In genomic region chr19:58262922-58263296, GRCh38 we compare ENCODE assay signal across 20 cellular contexts. TPM values are rescaled to one million over a fixed set of nuclear protein-coding genes. Genes with fewer than 3 reads are reported as not detected.
DNase-seq lines count a peak whose midpoint lies in the region; ATAC-seq, FAIRE-seq and TF ChIP-seq lines count a peak whose summit lies in the region.
"Had no signal": no experiment of that assay in that cellular context is flagged by ENCODE, and none has a peak within 500 bp of the region (broad histone marks: within the 10 kb centered on the region; RNA-seq: fewer than 3 reads in every experiment).

No MANE protein-coding gene starts in this region.

- intact Hi-C loops in MCF 10A (cut with micrococcal nuclease) (no loop called here), mammary epithelial cell (cut with micrococcal nuclease) (no loop called here), K562 (cut with micrococcal nuclease) (no loop called here)
- intact Hi-C loops in activated CD8-positive, alpha-beta T cell treated with anti-CD3 and anti-CD28 coated beads for 36 hours (cut with micrococcal nuclease): no loop called here

- no peak overlapping the region for H3K27ac Mint-ChIP-seq in MCF 10A (ENCODE audit: low read depth, unreplicated experiment)
- no peak overlapping the region for H3K27ac Mint-ChIP-seq in activated CD8-positive, alpha-beta T cell treated with anti-CD3 and anti-CD28 coated beads for 36 hours
- H3K27ac Mint-ChIP-seq: mesothelial cell of epicardium had no signal

- peaks cover 78% of the 10 kb centered on the region for H3K36me3 Mint-ChIP-seq in MCF 10A (ENCODE audit: insufficient read depth, unreplicated experiment)
- H3K36me3 Mint-ChIP-seq in activated CD8-positive, alpha-beta T cell treated with anti-CD3 and anti-CD28 coated beads for 36 hours (ENCODE audit: low read depth): peaks cover 89% of the 10 kb centered on the region

- no peak for FAIRE-seq in K562 (lab: Jason Lieb, UNC)
- FAIRE-seq: G401.6 had no signal

- H3K27me3 Mint-ChIP-seq in MCF 10A (ENCODE audit: insufficient read depth, unreplicated experiment): no peaks in the 10 kb centered on the region
- H3K27me3 Mint-ChIP-seq in activated CD8-positive, alpha-beta T cell treated with anti-CD3 and anti-CD28 coated beads for 36 hours: no peaks in the 10 kb centered on the region

- no peaks in the 10 kb centered on the region for H3K4me1 ChIP-seq in mammary epithelial cell (ENCODE audit: insufficient read depth, low read length)
- H3K4me1 ChIP-seq in K562 (replicated peaks in 1 of 2; ENCODE audit: control insufficient read depth in 2 of 2, insufficient read depth in 2 of 2, low read length in 2 of 2): no peaks in the 10 kb centered on the region
- H3K4me1 ChIP-seq in muscle layer of duodenum (ENCODE audit: control insufficient read depth in 1 of 2, insufficient read depth in 2 of 2, low read length in 2 of 2): no peaks in the 10 kb centered on the region
- no peaks in the 10 kb centered on the region for H3K4me1 ChIP-seq in thoracic aorta (ENCODE audit: control insufficient read depth in 1 of 2, low read depth in 2 of 2)
- H3K4me1 ChIP-seq in GM23248 (ENCODE audit: insufficient read depth): no peaks in the 10 kb centered on the region
- H3K4me1 ChIP-seq: vagina had no signal

- no peak overlapping the region for H3K4me3 ChIP-seq in mammary epithelial cell (replicated peaks in 1 of 3; ENCODE audit: insufficient read depth in 1 of 3, low read depth in 2 of 3, low read length in 3 of 3)
- no peak overlapping the region for H3K4me3 ChIP-seq in K562
- H3K4me3 ChIP-seq in muscle layer of duodenum (ENCODE audit: low read depth in 1 of 2, low read length in 2 of 2): peak overlapping the region; percentile 38 to 63
- H3K4me3 ChIP-seq in thoracic aorta: peak overlapping the region; percentile 10
- no peak overlapping the region; the same call in 1 of the 2 replicates for H3K4me3 ChIP-seq in GM23248
- H3K4me3 ChIP-seq: vagina had no signal

- H3K9me1 ChIP-seq in K562 (ENCODE audit: control insufficient read depth, insufficient read depth, low read length): no peaks in the 10 kb centered on the region

- no peaks in the 10 kb centered on the region for H3K4me1 Mint-ChIP-seq in MCF 10A (ENCODE audit: insufficient read depth, unreplicated experiment)
- H3K4me1 Mint-ChIP-seq in activated CD8-positive, alpha-beta T cell treated with anti-CD3 and anti-CD28 coated beads for 36 hours (ENCODE audit: low read depth): no peaks in the 10 kb centered on the region
- H3K4me1 Mint-ChIP-seq: mesothelial cell of epicardium had no signal

- H3K9me3 ChIP-seq in mammary epithelial cell (replicated peaks; ENCODE audit: insufficient read depth, low read length) (peaks cover 95% of the 10 kb centered on the region), K562 (replicated peaks; ENCODE audit: control insufficient read depth, insufficient read depth, low read depth, low read length) (peaks cover 80% of the 10 kb centered on the region), muscle layer of duodenum (ENCODE audit: control insufficient read depth in 1 of 2, low read length in 2 of 2) (peaks cover 53 to 93% of the 10 kb centered on the region in 2 donors), thoracic aorta (peaks cover 97% of the 10 kb centered on the region), GM23248 (ENCODE audit: low read depth) (peaks cover 36% of the 10 kb centered on the region)

- TF ChIP-seq EP300 in K562 (IDR thresholded peaks at IDR 0.05; ENCODE audit: low read length): no peak

- no peaks in the 10 kb centered on the region for H3K27me3 ChIP-seq in mammary epithelial cell (ENCODE audit: insufficient read depth, low read length)
- no peaks in the 10 kb centered on the region for H3K27me3 ChIP-seq in K562 (ENCODE audit: control insufficient read depth in 2 of 2, insufficient read depth in 2 of 2, low read length in 2 of 2)
- no peaks in the 10 kb centered on the region for H3K27me3 ChIP-seq in muscle layer of duodenum (ENCODE audit: low read depth, low read length)
- H3K27me3 ChIP-seq in thoracic aorta (replicated peaks; ENCODE audit: insufficient read depth): no peaks in the 10 kb centered on the region
- no peaks in the 10 kb centered on the region for H3K27me3 ChIP-seq in GM23248 (replicated peaks; ENCODE audit: insufficient read depth)
- H3K27me3 ChIP-seq: vagina had no signal

- TF ChIP-seq CTCF in MCF 10A (IDR thresholded peaks at IDR 0.05; ENCODE audit: unreplicated experiment): no peak
- no peak for TF ChIP-seq CTCF in mammary epithelial cell (conservative IDR thresholded peaks at IDR 0.05 in 1 of 2, IDR thresholded peaks at IDR 0.05 in 1 of 2; ENCODE audit: extremely low read depth in 1 of 2, insufficient read depth in 1 of 2, low read depth in 1 of 2, low read length in 2 of 2)
- TF ChIP-seq CTCF in K562 (IDR thresholded peaks at IDR 0.05 in 2 of 3, conservative IDR thresholded peaks at IDR 0.05 in 1 of 3; ENCODE audit: insufficient read depth in 2 of 3, low read depth in 1 of 3, low read length in 3 of 3): no peak
- TF ChIP-seq CTCF in thoracic aorta (IDR thresholded peaks at IDR 0.05): no peak
- TF ChIP-seq CTCF in activated CD8-positive, alpha-beta T cell treated with anti-CD3 and anti-CD28 coated beads for 36 hours (IDR thresholded peaks at IDR 0.05): no peak

- H3K36me3 ChIP-seq in mammary epithelial cell (ENCODE audit: insufficient read depth, low read length) (peaks cover 8% of the 10 kb centered on the region), K562 (ENCODE audit: control insufficient read depth, insufficient read depth, low read length) (peaks cover 55% of the 10 kb centered on the region), muscle layer of duodenum (ENCODE audit: control insufficient read depth in 1 of 2, insufficient read depth in 2 of 2, low read length in 2 of 2) (peaks cover 34 to 87% of the 10 kb centered on the region in 2 donors), thoracic aorta (peaks cover 86% of the 10 kb centered on the region), GM23248 (ENCODE audit: low read depth) (peaks cover 84% of the 10 kb centered on the region)

- H3F3A ChIP-seq in GM23248 (ENCODE audit: insufficient read depth): peaks cover 35% of the 10 kb centered on the region

- ATAC-seq in K562: no peak
- ATAC-seq in thoracic aorta (ENCODE audit: insufficient number of reproducible peaks, low FRiP score, low read depth): no peak
- no peak for ATAC-seq in activated CD8-positive, alpha-beta T cell treated with anti-CD3 and anti-CD28 coated beads for 36 hours
- ATAC-seq: left cardiac atrium had no signal

- H4K20me1 ChIP-seq in mammary epithelial cell (ENCODE audit: insufficient read depth, low read length) (no peaks in the 10 kb centered on the region), K562 (replicated peaks; ENCODE audit: control insufficient read depth, insufficient read depth, low read length) (no peaks in the 10 kb centered on the region), GM23248 (ENCODE audit: insufficient read depth) (no peaks in the 10 kb centered on the region)

- H3K9me3 Mint-ChIP-seq in MCF 10A (ENCODE audit: unreplicated experiment): peaks cover 10% of the 10 kb centered on the region
- H3K9me3 Mint-ChIP-seq in activated CD8-positive, alpha-beta T cell treated with anti-CD3 and anti-CD28 coated beads for 36 hours: peaks cover 53% of the 10 kb centered on the region

- dilution Hi-C loops in mammary epithelial cell (cut with HindIII; ENCODE audit: low sequenced_read_pairs): loop anchor here (5.0 kb wide), 1 partner anchor 36 kb away; the partner anchor contains the start of gene ZNF544

- H3K79me2 ChIP-seq in mammary epithelial cell (ENCODE audit: insufficient read depth, low read length) (peaks cover 3% of the 10 kb centered on the region), K562 (ENCODE audit: control insufficient read depth, insufficient read depth, low read length) (no peaks in the 10 kb centered on the region), GM23248 (ENCODE audit: insufficient read depth) (no peaks in the 10 kb centered on the region)

- BruUV-seq in MCF 10A (replicated peaks; lab: Mats Ljungman, UMichigan) (TSS peak; percentile 36), mammary epithelial cell (replicated peaks; lab: Mats Ljungman, UMichigan) (no TSS peak), K562 (replicated peaks; lab: Mats Ljungman, UMichigan) (no TSS peak)

- no peak for TF ChIP-seq RAD21 in K562 (CRISPR knock-in tag; conservative IDR thresholded peaks at IDR 0.05 in 1 of 2, IDR thresholded peaks at IDR 0.05 in 1 of 2)

- CTCF ChIA-PET in MCF 10A (lab: Yijun Ruan, JAX) (interaction anchor here (0.7 to 0.9 kb wide), 2 partner anchors 9 to 13 kb away, joined by 3 to 4 read pairs; no protein-coding TSS in a partner anchor), mammary epithelial cell (lab: Charles Lee; ENCODE audit: low non-redundant PET) (no interaction called here), K562 (lab: Yijun Ruan, JAX; ENCODE audit: low intra/inter-chr PET ratio) (no interaction called here)
- CTCF ChIA-PET in activated CD8-positive, alpha-beta T cell treated with anti-CD3 and anti-CD28 coated beads for 36 hours (lab: Charles Lee): no interaction called here

- H3K4me3 Mint-ChIP-seq in MCF 10A (ENCODE audit: unreplicated experiment): no peak overlapping the region
- no peak overlapping the region for H3K4me3 Mint-ChIP-seq in activated CD8-positive, alpha-beta T cell treated with anti-CD3 and anti-CD28 coated beads for 36 hours
- H3K4me3 Mint-ChIP-seq: mesothelial cell of epicardium had no signal

- in situ Hi-C loops in mammary epithelial cell (cut with MboI; ENCODE audit: low sequenced_read_pairs in 2 of 2) (no loop called here), K562 (cut with MboI) (no loop called here), GM23248 (cut with MboI) (no loop called here)

- no peak overlapping the region for H3K4me2 ChIP-seq in mammary epithelial cell (ENCODE audit: insufficient read depth, low read depth, low read length)
- no peak overlapping the region for H3K4me2 ChIP-seq in K562 (ENCODE audit: insufficient read depth, low read length)
- no peak overlapping the region for H3K4me2 ChIP-seq in GM23248 (ENCODE audit: unreplicated experiment)
- H3K4me2 ChIP-seq: SK-N-SH had no signal

- H3K27ac ChIP-seq in mammary epithelial cell (ENCODE audit: insufficient read depth, low read depth, low read length) (no peak overlapping the region), K562 (ENCODE audit: extremely low read depth, low read depth, low read length) (no peak overlapping the region), muscle layer of duodenum (ENCODE audit: low read length) (no peak overlapping the region), thoracic aorta (no peak overlapping the region), GM23248 (no peak overlapping the region)
- H3K27ac ChIP-seq: vagina had no signal

- H2AFZ ChIP-seq in mammary epithelial cell (ENCODE audit: low read depth, low read length): no peak overlapping the region
- H2AFZ ChIP-seq in K562 (ENCODE audit: low read depth, low read length): no peak overlapping the region
- H2AFZ ChIP-seq in GM23248: no peak overlapping the region

- no peak for TF ChIP-seq POLR2A in K562 (conservative IDR thresholded peaks at IDR 0.05)

- no peaks in the 10 kb centered on the region for H3K9me2 ChIP-seq in GM23248 (ENCODE audit: insufficient read depth)
- H3K9me2 ChIP-seq: SK-N-SH had no signal

- 94% methylated on average over 7 of the region's 7 CpGs for WGBS in mammary epithelial cell (ENCODE audit: low coverage, missing lambda C conversion rate)
- WGBS in K562 (ENCODE audit: insufficient coverage, low coverage, missing lambda C conversion rate): 89% methylated on average over 7 of the region's 7 CpGs
- WGBS in GM23248 (ENCODE audit: low coverage in 1 of 2, low lambda C conversion rate in 2 of 2, missing lambda C conversion rate in 2 of 2), 2 experiments: 98 to 99% methylated on average over 7 of the region's 7 CpGs

- DNase-seq in MCF 10A (ENCODE audit: unreplicated experiment): no peak
- no peak for DNase-seq in mammary epithelial cell
- no peak for DNase-seq in K562 (ENCODE audit: extremely low read depth in 1 of 4, low spot score in 3 of 4)
- no peak for DNase-seq in thoracic aorta (ENCODE audit: low spot score)
- no peak for DNase-seq in activated CD8-positive, alpha-beta T cell treated with anti-CD3 and anti-CD28 coated beads for 36 hours
- no peak for DNase-seq in GM23248
- no peak for DNase-seq in AML-193 (lab: John Stamatoyannopoulos, UW)
- DNase-seq: 8988T; activated CD4-positive, alpha-beta T cell treated with anti-CD3 and anti-CD28 coated beads, Interleukin-2, amount 50 U/mL, for 48 hours; amniotic stem cell; left cardiac atrium; NCI-H1092; NCI-H2029; RPMI8226; SK-N-SH; substantia nigra had no signal

- POLR2A ChIA-PET in MCF 10A (lab: Yijun Ruan, JAX): interaction anchor here (1.0 to 1.1 kb wide), 2 partner anchors 12 to 15 kb away, joined by 3 to 5 read pairs; partner anchors contain the start of gene ZNF8
- POLR2A ChIA-PET in K562 (lab: Yijun Ruan, JAX): interaction anchor here (0.6 kb wide), 1 partner anchor 24 kb away, joined by 4 read pairs; no protein-coding TSS in a partner anchor
- POLR2A ChIA-PET in activated CD8-positive, alpha-beta T cell treated with anti-CD3 and anti-CD28 coated beads for 36 hours (lab: Charles Lee): interaction anchor here (1.1 to 1.6 kb wide), 3 partner anchors 14 to 78 kb away, joined by 3 to 6 read pairs (median 5); no protein-coding TSS in a partner anchor

- H3K9ac ChIP-seq in mammary epithelial cell (ENCODE audit: insufficient read depth, low read length): no peak overlapping the region
- H3K9ac ChIP-seq in K562 (ENCODE audit: insufficient read depth in 1 of 2, low read depth in 2 of 2, low read length in 2 of 2): no peak overlapping the region
- no peak overlapping the region for H3K9ac ChIP-seq in GM23248
- H3K9ac ChIP-seq: SK-N-SH had no signal

RNA-seq across cellular contexts. Expression of gene ZNF8, which starts 15.8 kb away (rescaled TPM):
- total RNA-seq in MCF 10A (2022): 4.9 and 5.1 TPM in 2 replicates
- total RNA-seq in mammary epithelial cell: 10 to 100 TPM in 1 of 2 donors, 1 to 10 TPM in 1; 6.0 to 10.2 TPM
- 2.4 TPM for polyA plus RNA-seq in mammary epithelial cell
- polyA minus RNA-seq in mammary epithelial cell: 14.1 TPM
- total RNA-seq in K562 (2011; cell fraction: chromatin; rRNA removed; ENCODE audit: low replicate concordance): 22.6 and 25.3 TPM in 2 replicates
- total RNA-seq in K562 (2011; cell fraction: nucleolus; rRNA removed): 15.4 and 17.0 TPM in 2 replicates
- 21.6 and 29.5 TPM in 2 replicates for total RNA-seq in K562 (2011; cell fraction: nucleoplasm; rRNA removed)
- total RNA-seq in K562 (2014; rRNA removed): 5.4 and 6.4 TPM in 2 replicates
- total RNA-seq in K562 (2014; rRNA removed; fragmentation: Illumina TruSeq; extraction: Trizol): 5.4 and 5.6 TPM in 2 replicates
- total RNA-seq in K562 (2015; rRNA removed; fragmentation: Illumina TruSeq; extraction: Trizol): 5.6 and 5.8 TPM in 2 replicates
- total RNA-seq in K562 (2021): 7.0 and 7.7 TPM in 2 replicates
- polyA plus RNA-seq in K562 (2011; rRNA removed): 4.7 and 6.4 TPM in 2 replicates
- polyA plus RNA-seq in K562 (2011; cell fraction: cytosol; rRNA removed): 4.2 and 6.3 TPM in 2 replicates
- 12.4 and 13.1 TPM in 2 replicates for polyA plus RNA-seq in K562 (2011; cell fraction: nucleus; rRNA removed)
- 1.3 and 1.5 TPM in 2 replicates for polyA plus RNA-seq in K562 (2012)
- polyA plus RNA-seq in K562 (2014; fragmentation: Illumina TruSeq; extraction: Trizol): 3.1 and 3.2 TPM in 2 replicates
- 1 to 10 TPM in 1 of 2 experiments, under 1 TPM in 1; 0.71 to 1.0 TPM for polyA plus RNA-seq in K562 (2014; fragmentation: Nextera tagmentation; extraction: Ambion mirVana)
- polyA plus RNA-seq in K562 (2014; rRNA removed): 3.7 and 3.8 TPM in 2 replicates
- 10.6 and 11.6 TPM in 2 replicates for polyA minus RNA-seq in K562 (2011; rRNA and poly(A)+ RNA removed)
- 7.4 and 9.4 TPM in 2 replicates for polyA minus RNA-seq in K562 (2011; cell fraction: cytosol; rRNA and poly(A)+ RNA removed)
- 3.9 and 6.4 TPM in 2 replicates for polyA minus RNA-seq in K562 (2011; cell fraction: nucleus; rRNA and poly(A)+ RNA removed)
- 10 to 100 TPM; 11.4 to 12.0 TPM for total RNA-seq in thoracic aorta
- 1 to 10 TPM; 5.2 to 5.8 TPM for total RNA-seq in activated CD8-positive, alpha-beta T cell treated with anti-CD3 and anti-CD28 coated beads for 36 hours
- total RNA-seq in GM23248 (2014; rRNA removed; shearing (Covaris generic)): 4.0 and 5.7 TPM in 2 replicates
- polyA plus RNA-seq in GM23248 (2016; fragmentation: Nextera tagmentation; extraction: Ambion mirVana): 1.1 and 1.2 TPM in 2 replicates

RNA-seq across cellular contexts. Expression of gene ZNF544, which starts 34.2 kb away (rescaled TPM):
- total RNA-seq in MCF 10A (2022) (39.4 and 42.3 TPM in 2 replicates), mammary epithelial cell (10 to 100 TPM; 32.3 to 48.3 TPM), K562 (2014; rRNA removed) (59.0 and 64.1 TPM in 2 replicates), K562 (2014; rRNA removed; fragmentation: Illumina TruSeq; extraction: Trizol) (51.3 and 53.5 TPM in 2 replicates), K562 (2015; rRNA removed; fragmentation: Illumina TruSeq; extraction: Trizol) (37.8 and 39.4 TPM in 2 replicates), K562 (2021) (37.5 and 43.6 TPM in 2 replicates), thoracic aorta (10 to 100 TPM; 23.8 to 25.6 TPM)
- polyA plus RNA-seq in mammary epithelial cell (38.7 TPM), K562 (2011; rRNA removed) (45.6 and 53.5 TPM in 2 replicates), K562 (2014; fragmentation: Illumina TruSeq; extraction: Trizol) (32.3 and 39.3 TPM in 2 replicates), K562 (2014; fragmentation: Nextera tagmentation; extraction: Ambion mirVana) (10 to 100 TPM; 23.6 to 28.6 TPM), K562 (2014; rRNA removed) (41.4 and 53.8 TPM in 2 replicates), GM23248 (2016; fragmentation: Nextera tagmentation; extraction: Ambion mirVana) (10.9 and 15.9 TPM in 2 replicates)
- polyA minus RNA-seq in mammary epithelial cell: 70.3 TPM
- 180 and 209 TPM in 2 replicates for total RNA-seq in K562 (2011; cell fraction: chromatin; rRNA removed; ENCODE audit: low replicate concordance)
- total RNA-seq in K562 (2011; cell fraction: nucleolus; rRNA removed): 126 and 168 TPM in 2 replicates
- 185 and 198 TPM in 2 replicates for total RNA-seq in K562 (2011; cell fraction: nucleoplasm; rRNA removed)
- polyA plus RNA-seq in K562 (2011; cell fraction: cytosol; rRNA removed): 58.4 and 62.6 TPM in 2 replicates
- polyA plus RNA-seq in K562 (2011; cell fraction: nucleus; rRNA removed): 46.0 and 65.8 TPM in 2 replicates
- polyA plus RNA-seq in K562 (2012): 35.3 and 39.5 TPM in 2 replicates
- polyA minus RNA-seq in K562 (2011; rRNA and poly(A)+ RNA removed): 51.3 and 61.6 TPM in 2 replicates
- polyA minus RNA-seq in K562 (2011; cell fraction: cytosol; rRNA and poly(A)+ RNA removed): 20.8 and 23.3 TPM in 2 replicates
- polyA minus RNA-seq in K562 (2011; cell fraction: nucleus; rRNA and poly(A)+ RNA removed): 45.1 and 54.5 TPM in 2 replicates
- 10 to 100 TPM; 49.8 to 52.3 TPM for total RNA-seq in activated CD8-positive, alpha-beta T cell treated with anti-CD3 and anti-CD28 coated beads for 36 hours
- 32.0 and 37.8 TPM in 2 replicates for total RNA-seq in GM23248 (2014; rRNA removed; shearing (Covaris generic))

RNA-seq across cellular contexts. Expression of gene ERVK3-1, which starts 42.3 kb away (rescaled TPM):
- 63.1 and 64.6 TPM in 2 replicates for total RNA-seq in MCF 10A (2022)
- total RNA-seq in mammary epithelial cell: 10 to 100 TPM; 29.5 to 37.7 TPM
- polyA plus RNA-seq in mammary epithelial cell: 41.5 TPM
- polyA minus RNA-seq in mammary epithelial cell: 20.2 TPM
- 81.2 and 112 TPM in 2 replicates for total RNA-seq in K562 (2011; cell fraction: chromatin; rRNA removed; ENCODE audit: low replicate concordance)
- total RNA-seq in K562 (2011; cell fraction: nucleolus; rRNA removed): 58.4 and 68.7 TPM in 2 replicates
- 96.3 and 156 TPM in 2 replicates for total RNA-seq in K562 (2011; cell fraction: nucleoplasm; rRNA removed)
- total RNA-seq in K562 (2014; rRNA removed): 114 and 130 TPM in 2 replicates
- total RNA-seq in K562 (2014; rRNA removed; fragmentation: Illumina TruSeq; extraction: Trizol): 111 and 114 TPM in 2 replicates
- 123 and 136 TPM in 2 replicates for total RNA-seq in K562 (2015; rRNA removed; fragmentation: Illumina TruSeq; extraction: Trizol)
- total RNA-seq in K562 (2021): 84.5 and 90.3 TPM in 2 replicates
- 66.9 and 87.6 TPM in 2 replicates for polyA plus RNA-seq in K562 (2011; rRNA removed)
- polyA plus RNA-seq in K562 (2011; cell fraction: cytosol; rRNA removed): 48.8 and 49.6 TPM in 2 replicates
- polyA plus RNA-seq in K562 (2011; cell fraction: nucleus; rRNA removed): 180 and 251 TPM in 2 replicates
- 76.9 and 94.1 TPM in 2 replicates for polyA plus RNA-seq in K562 (2012)
- 136 and 153 TPM in 2 replicates for polyA plus RNA-seq in K562 (2014; fragmentation: Illumina TruSeq; extraction: Trizol)
- 100 to 1,000 TPM; 261 to 299 TPM for polyA plus RNA-seq in K562 (2014; fragmentation: Nextera tagmentation; extraction: Ambion mirVana)
- 109 and 119 TPM in 2 replicates for polyA plus RNA-seq in K562 (2014; rRNA removed)
- 61.6 and 69.6 TPM in 2 replicates for polyA minus RNA-seq in K562 (2011; rRNA and poly(A)+ RNA removed)
- 21.6 and 23.1 TPM in 2 replicates for polyA minus RNA-seq in K562 (2011; cell fraction: cytosol; rRNA and poly(A)+ RNA removed)
- 105 and 140 TPM in 2 replicates for polyA minus RNA-seq in K562 (2011; cell fraction: nucleus; rRNA and poly(A)+ RNA removed)
- 10 to 100 TPM; 37.4 to 87.9 TPM for total RNA-seq in thoracic aorta
- 10 to 100 TPM; 40.6 to 43.0 TPM for total RNA-seq in activated CD8-positive, alpha-beta T cell treated with anti-CD3 and anti-CD28 coated beads for 36 hours
- 33.7 and 35.0 TPM in 2 replicates for total RNA-seq in GM23248 (2014; rRNA removed; shearing (Covaris generic))
- polyA plus RNA-seq in GM23248 (2016; fragmentation: Nextera tagmentation; extraction: Ambion mirVana): 40.2 and 41.3 TPM in 2 replicates

Comparison
In these comparisons a context has a peak if more than half of its experiments do, and no peak if none do; other contexts are left out.
1. H3K4me3 ChIP-seq: peak in muscle layer of duodenum (2 of 2) and thoracic aorta (single experiment); none in mammary epithelial cell (0 of 3), K562 (single experiment) and GM23248 (single experiment).